ENCODE assay signal across 3 cellular contexts in the genomic region with DNA sequence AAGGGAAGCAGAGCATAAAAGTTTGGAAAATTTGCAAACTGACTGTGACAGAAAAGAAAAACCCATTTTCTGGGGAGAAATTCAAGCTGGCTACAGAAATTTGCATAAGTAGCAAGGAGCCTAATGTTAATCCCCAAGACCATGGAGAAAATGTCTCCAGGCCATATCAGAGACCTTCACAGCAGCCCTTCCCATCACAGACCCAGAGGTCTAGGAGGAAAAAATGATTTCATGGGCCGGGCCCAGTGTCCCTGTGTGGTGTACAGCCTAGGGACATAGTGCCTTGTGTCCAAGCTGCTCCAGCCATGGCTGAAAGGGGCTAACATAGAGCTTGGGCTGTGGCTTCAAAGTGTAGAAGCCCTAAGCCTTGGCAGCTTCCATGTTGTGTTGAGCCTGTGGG.
A peak's percentile ranks its signal among the peaks of the same experiment; 100 is the strongest.
DNase-seq lines count a peak whose midpoint lies in the region; ATAC-seq, FAIRE-seq and TF ChIP-seq lines count a peak whose summit lies in the region.
"Not testable (repeated sequence)": the region's sequence is repeated elsewhere in the genome, so short reads cannot be mapped to it uniquely, and the experiment has no call there.

No MANE protein-coding gene starts in this region.

- H3K23ac ChIP-seq in neuronal stem cell (ENCODE audit: low read depth, low read length, poor library complexity): not testable (repeated sequence)

- not testable (repeated sequence) for H2BK12ac ChIP-seq in neuronal stem cell (ENCODE audit: low read length)

- ATAC-seq in A549: not testable (repeated sequence)

- not testable (repeated sequence) for H4K91ac ChIP-seq in neuronal stem cell (ENCODE audit: low read depth, low read length, poor library complexity)

- CTCF ChIA-PET in A549 (lab: Yijun Ruan, JAX): interaction anchor here (0.6 kb wide), 1 partner anchor 1507 kb away, joined by 3 read pairs; no protein-coding TSS in a partner anchor
- CTCF ChIA-PET in HEK293 (lab: Yijun Ruan, JAX): not testable (repeated sequence)

- not testable (repeated sequence) for H3K18ac ChIP-seq in neuronal stem cell (ENCODE audit: low read length)

- not testable (repeated sequence) for H3K9me3 ChIP-seq in A549; HEK293 (ENCODE audit: control insufficient read depth, insufficient read depth, low read depth, low read length)
- H3K9me3 ChIP-seq in neuronal stem cell (replicated peaks in 1 of 2; ENCODE audit: control insufficient read depth in 2 of 2, insufficient read depth in 1 of 2, low read depth in 1 of 2, low read length in 2 of 2): peaks cover 0 to 12% of the 10 kb centered on the region in 2 donors

- not testable (repeated sequence) for TF ChIP-seq POLR2A in A549 (IDR thresholded peaks at IDR 0.05; ENCODE audit: low read length)

- not testable (repeated sequence) for H3K4ac ChIP-seq in neuronal stem cell (ENCODE audit: low read length)

- WGBS in A549 (ENCODE audit: missing lambda C conversion rate): 15% methylated on average over 1 of the region's 1 CpG
- no CpG with 5 or more reads among the region's 1 CpG for WGBS in neuronal stem cell (ENCODE audit: extremely low coverage in 2 of 2, insufficient read length in 2 of 2, insufficient replicate concordance in 1 of 2), 2 donors

- H3K36me3 ChIP-seq in HEK293 (ENCODE audit: control insufficient read depth in 2 of 2, insufficient read depth in 1 of 2, low read length in 2 of 2); neuronal stem cell (replicated peaks in 1 of 2; ENCODE audit: control insufficient read depth in 2 of 2, insufficient read depth in 2 of 2, low read length in 2 of 2): not testable (repeated sequence)

- not testable (repeated sequence) for DNase-seq in A549 (ENCODE audit: low read depth in 1 of 2, low spot score in 1 of 2); neuronal stem cell (ENCODE audit: low spot score)

- peak overlapping the region; percentile 25 for H4K8ac ChIP-seq in neuronal stem cell (ENCODE audit: low read depth, low read length)

- not testable (repeated sequence) for TF ChIP-seq EP300 in A549 (IDR thresholded peaks at IDR 0.05)

- not testable (repeated sequence) for H2BK15ac ChIP-seq in neuronal stem cell (ENCODE audit: low read length)

- not testable (repeated sequence) for H3K14ac ChIP-seq in neuronal stem cell (ENCODE audit: low read length)

- H2AK5ac ChIP-seq in neuronal stem cell (ENCODE audit: low read depth, low read length): not testable (repeated sequence)

- H2BK120ac ChIP-seq in neuronal stem cell (ENCODE audit: low read depth, low read length): not testable (repeated sequence)

- TF ChIP-seq RAD21 in A549 (conservative IDR thresholded peaks at IDR 0.05 in 1 of 2, IDR thresholded peaks at IDR 0.05 in 1 of 2): not testable (repeated sequence)

- not testable (repeated sequence) for FAIRE-seq in A549 (lab: Jason Lieb, UNC)

- POLR2A ChIA-PET in A549 (lab: Yijun Ruan, JAX); HEK293 (lab: Yijun Ruan, JAX): not testable (repeated sequence)

- peaks cover 18% of the 10 kb centered on the region for H3K4me1 ChIP-seq in A549
- not testable (repeated sequence) for H3K4me1 ChIP-seq in HEK293 (ENCODE audit: control insufficient read depth, insufficient read depth, low read length); neuronal stem cell (ENCODE audit: control insufficient read depth in 2 of 2, insufficient read depth in 1 of 2, low read depth in 1 of 2, low read length in 2 of 2)

- not testable (repeated sequence) for H3K4me2 ChIP-seq in A549; neuronal stem cell (ENCODE audit: insufficient read depth, low read length, poor library complexity, severe bottlenecking)

- not testable (repeated sequence) for H3K27ac ChIP-seq in A549; HEK293 (ENCODE audit: extremely low read depth, low read depth, low read length); neuronal stem cell (replicated peaks; ENCODE audit: low read length)

- not testable (repeated sequence) for H3K79me1 ChIP-seq in neuronal stem cell (ENCODE audit: low read depth, low read length)

- not testable (repeated sequence) for H2AFZ ChIP-seq in neuronal stem cell (ENCODE audit: low read length)

- not testable (repeated sequence) for H3K27me3 ChIP-seq in neuronal stem cell (ENCODE audit: control insufficient read depth in 3 of 3, insufficient read depth in 3 of 3, low read depth in 1 of 3, low read length in 3 of 3)

- not testable (repeated sequence) for H2BK5ac ChIP-seq in neuronal stem cell (ENCODE audit: low read length)

- not testable (repeated sequence) for H3K4me3 ChIP-seq in A549; HEK293 (ENCODE audit: low read depth, low read length); neuronal stem cell (ENCODE audit: low read length in 2 of 2)

- H3K9ac ChIP-seq in neuronal stem cell (ENCODE audit: low read depth, low read length, poor library complexity): not testable (repeated sequence)

- not testable (repeated sequence) for TF ChIP-seq CTCF in A549 (IDR thresholded peaks at IDR 0.05); HEK293 (tag by site-specific recombination; IDR thresholded peaks at IDR 0.05)

TF ChIP-seq in A549, 52 proteins besides CTCF, POLR2A, EP300 and RAD21:
- peak; percentile 52 for TF ChIP-seq ZFP36 (IDR thresholded peaks at IDR 0.05; ENCODE audit: borderline replicate concordance, partially characterized antibody)

TF ChIP-seq in HEK293, 187 proteins besides CTCF, POLR2A, EP300 and RAD21:
- TF ChIP-seq SETDB1 (IDR thresholded peaks at IDR 0.05; ENCODE audit: insufficient read length, low read length) (peak; percentile 54), ZNF585B (tag by site-specific recombination; IDR thresholded peaks at IDR 0.05) (peak; percentile 82)
